In genomic region chr3:109392293-109392692, GRCh38 we compare ENCODE assay signal across 1 cellular context.
TF ChIP-seq lines count a peak whose summit lies in the region.

No MANE protein-coding gene starts in this region.

TF ChIP-seq in WTC11, 78 proteins besides CTCF, POLR2A, EP300 and RAD21 (continued from another document):
- TF ChIP-seq, protein P1, sequence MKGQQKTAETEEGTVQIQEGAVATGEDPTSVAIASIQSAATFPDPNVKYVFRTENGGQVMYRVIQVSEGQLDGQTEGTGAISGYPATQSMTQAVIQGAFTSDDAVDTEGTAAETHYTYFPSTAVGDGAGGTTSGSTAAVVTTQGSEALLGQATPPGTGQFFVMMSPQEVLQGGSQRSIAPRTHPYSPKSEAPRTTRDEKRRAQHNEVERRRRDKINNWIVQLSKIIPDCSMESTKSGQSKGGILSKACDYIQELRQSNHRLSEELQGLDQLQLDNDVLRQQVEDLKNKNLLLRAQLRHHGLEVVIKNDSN (CRISPR knock-in tag; IDR thresholded peaks at IDR 0.05): no peak
- TF ChIP-seq PRRX2 (CRISPR knock-in tag; IDR thresholded peaks at IDR 0.05) (no peak), NR1H2 (CRISPR knock-in tag; IDR thresholded peaks at IDR 0.05) (no peak), SOX15 (CRISPR knock-in tag; IDR thresholded peaks at IDR 0.05) (no peak), MYBL2 (CRISPR knock-in tag; IDR thresholded peaks at IDR 0.05) (no peak), GABPB1 (CRISPR knock-in tag; IDR thresholded peaks at IDR 0.05) (no peak), ATF1 (CRISPR knock-in tag; IDR thresholded peaks at IDR 0.05) (no peak), ZNF532 (CRISPR knock-in tag; IDR thresholded peaks at IDR 0.05; ENCODE audit: borderline replicate concordance) (no peak), NR2C2 (CRISPR knock-in tag; IDR thresholded peaks at IDR 0.05) (no peak), ZNF232 (CRISPR knock-in tag; IDR thresholded peaks at IDR 0.05) (no peak), JUN (CRISPR knock-in tag; IDR thresholded peaks at IDR 0.05) (no peak), ZNF423 (CRISPR knock-in tag; IDR thresholded peaks at IDR 0.05) (no peak), TCF7 (CRISPR knock-in tag; IDR thresholded peaks at IDR 0.05; ENCODE audit: low read depth) (no peak), FOXP4 (CRISPR knock-in tag; IDR thresholded peaks at IDR 0.05) (no peak)
- TF ChIP-seq, protein P2, sequence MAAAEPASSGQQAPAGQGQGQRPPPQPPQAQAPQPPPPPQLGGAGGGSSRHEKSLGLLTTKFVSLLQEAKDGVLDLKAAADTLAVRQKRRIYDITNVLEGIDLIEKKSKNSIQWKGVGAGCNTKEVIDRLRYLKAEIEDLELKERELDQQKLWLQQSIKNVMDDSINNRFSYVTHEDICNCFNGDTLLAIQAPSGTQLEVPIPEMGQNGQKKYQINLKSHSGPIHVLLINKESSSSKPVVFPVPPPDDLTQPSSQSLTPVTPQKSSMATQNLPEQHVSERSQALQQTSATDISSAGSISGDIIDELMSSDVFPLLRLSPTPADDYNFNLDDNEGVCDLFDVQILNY (CRISPR knock-in tag; IDR thresholded peaks at IDR 0.05): no peak
- TF ChIP-seq, protein P3, sequence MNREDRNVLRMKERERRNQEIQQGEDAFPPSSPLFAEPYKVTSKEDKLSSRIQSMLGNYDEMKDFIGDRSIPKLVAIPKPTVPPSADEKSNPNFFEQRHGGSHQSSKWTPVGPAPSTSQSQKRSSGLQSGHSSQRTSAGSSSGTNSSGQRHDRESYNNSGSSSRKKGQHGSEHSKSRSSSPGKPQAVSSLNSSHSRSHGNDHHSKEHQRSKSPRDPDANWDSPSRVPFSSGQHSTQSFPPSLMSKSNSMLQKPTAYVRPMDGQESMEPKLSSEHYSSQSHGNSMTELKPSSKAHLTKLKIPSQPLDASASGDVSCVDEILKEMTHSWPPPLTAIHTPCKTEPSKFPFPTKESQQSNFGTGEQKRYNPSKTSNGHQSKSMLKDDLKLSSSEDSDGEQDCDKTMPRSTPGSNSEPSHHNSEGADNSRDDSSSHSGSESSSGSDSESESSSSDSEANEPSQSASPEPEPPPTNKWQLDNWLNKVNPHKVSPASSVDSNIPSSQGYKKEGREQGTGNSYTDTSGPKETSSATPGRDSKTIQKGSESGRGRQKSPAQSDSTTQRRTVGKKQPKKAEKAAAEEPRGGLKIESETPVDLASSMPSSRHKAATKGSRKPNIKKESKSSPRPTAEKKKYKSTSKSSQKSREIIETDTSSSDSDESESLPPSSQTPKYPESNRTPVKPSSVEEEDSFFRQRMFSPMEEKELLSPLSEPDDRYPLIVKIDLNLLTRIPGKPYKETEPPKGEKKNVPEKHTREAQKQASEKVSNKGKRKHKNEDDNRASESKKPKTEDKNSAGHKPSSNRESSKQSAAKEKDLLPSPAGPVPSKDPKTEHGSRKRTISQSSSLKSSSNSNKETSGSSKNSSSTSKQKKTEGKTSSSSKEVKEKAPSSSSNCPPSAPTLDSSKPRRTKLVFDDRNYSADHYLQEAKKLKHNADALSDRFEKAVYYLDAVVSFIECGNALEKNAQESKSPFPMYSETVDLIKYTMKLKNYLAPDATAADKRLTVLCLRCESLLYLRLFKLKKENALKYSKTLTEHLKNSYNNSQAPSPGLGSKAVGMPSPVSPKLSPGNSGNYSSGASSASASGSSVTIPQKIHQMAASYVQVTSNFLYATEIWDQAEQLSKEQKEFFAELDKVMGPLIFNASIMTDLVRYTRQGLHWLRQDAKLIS (CRISPR knock-in tag; IDR thresholded peaks at IDR 0.05; ENCODE audit: borderline replicate concordance): no peak
- TF ChIP-seq, protein P4, sequence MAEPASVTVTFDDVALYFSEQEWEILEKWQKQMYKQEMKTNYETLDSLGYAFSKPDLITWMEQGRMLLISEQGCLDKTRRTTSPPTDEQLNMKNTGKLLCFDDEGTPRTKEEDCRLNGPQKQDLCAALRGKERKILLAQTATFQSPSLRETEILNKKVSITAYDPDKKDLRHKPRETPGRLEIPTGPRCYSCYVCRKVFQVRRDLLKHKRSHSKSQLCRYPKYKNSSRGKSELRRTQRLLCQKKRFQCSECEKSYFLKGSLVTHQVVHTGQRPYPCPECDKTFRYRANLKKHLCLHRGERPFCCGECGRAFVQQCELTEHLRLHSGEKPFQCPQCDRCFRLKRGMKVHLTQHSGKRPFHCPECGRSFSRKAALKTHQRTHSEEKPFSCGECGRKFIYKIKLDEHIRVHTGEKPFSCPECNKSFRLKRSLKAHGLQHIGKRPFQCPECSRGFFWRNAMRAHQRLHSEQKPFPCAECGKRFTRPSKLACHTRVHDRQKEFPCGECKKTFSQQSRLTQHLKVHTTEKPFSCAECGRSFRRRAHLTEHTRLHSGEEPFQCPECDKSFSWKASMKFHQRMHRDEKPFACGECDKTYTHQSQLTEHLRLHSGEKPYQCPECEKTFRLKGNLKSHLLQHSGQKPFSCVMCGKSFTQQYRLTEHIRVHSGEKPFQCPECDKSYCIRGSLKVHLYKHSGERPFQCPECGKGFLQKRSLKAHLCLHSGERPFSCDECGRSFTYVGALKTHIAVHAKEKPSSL (CRISPR knock-in tag; conservative IDR thresholded peaks at IDR 0.05): no peak
